10 cellular contexts compared by ENCODE assay signal in genomic region chr7:81887098-81887497, GRCh38.
DNase-seq lines count a peak whose midpoint lies in the region; ATAC-seq and TF ChIP-seq lines count a peak whose summit lies in the region.
"Had no signal": no experiment of that assay in that cellular context is flagged by ENCODE, and none has a peak within 500 bp of the region (broad histone marks: within the 10 kb centered on the region; RNA-seq: fewer than 3 reads in every experiment).

No MANE protein-coding gene starts in this region.

- H3K27ac ChIP-seq in A673 (ENCODE audit: low read depth, low read length, poor library complexity, severe bottlenecking): no peak overlapping the region
- H3K27ac ChIP-seq: esophagus muscularis mucosa had no signal

- no peaks in the 10 kb centered on the region for H3K9me3 ChIP-seq in A673 (ENCODE audit: low read depth, low read length, poor library complexity, severe bottlenecking)
- H3K9me3 ChIP-seq: esophagus muscularis mucosa had no signal

- peaks cover 24% of the 10 kb centered on the region for H3K4me1 ChIP-seq in A673 (ENCODE audit: insufficient read depth, low read length, poor library complexity, severe bottlenecking)
- H3K4me1 ChIP-seq: esophagus muscularis mucosa had no signal

- POLR2A ChIA-PET in A673 (lab: Charles Lee; ENCODE audit: low non-redundant PET): no interaction called here
- POLR2A ChIA-PET in activated CD4-positive, alpha-beta T cell treated with anti-CD3 and anti-CD28 coated beads for 36 hours (lab: Charles Lee): no interaction called here

- TF ChIP-seq CTCF in A673 (conservative IDR thresholded peaks at IDR 0.05; ENCODE audit: low read depth, low read length): no peak

- H3K9me3 Mint-ChIP-seq in activated CD4-positive, alpha-beta T cell treated with anti-CD3 and anti-CD28 coated beads for 36 hours (ENCODE audit: low read depth): peaks cover 3% of the 10 kb centered on the region
- H3K9me3 Mint-ChIP-seq: activated T-helper 2 cell treated with anti-CD3 and anti-CD28 coated beads, Interferon-gamma antibody, Interleukin-2, Interleukin-4, amounts not matched to agents 10 μg/mL and 5 μg/mL and 100 μg/mL, durations not matched to agents 14 hours and 24 hours and 36 hours had no signal

- no peaks in the 10 kb centered on the region for H3K36me3 Mint-ChIP-seq in activated CD4-positive, alpha-beta T cell treated with anti-CD3 and anti-CD28 coated beads for 36 hours (ENCODE audit: low read depth)

- ATAC-seq in GM19035 (IDR thresholded peaks at IDR 0.05; ENCODE audit: unreplicated experiment) (peak; percentile 56), HG03457 (IDR thresholded peaks at IDR 0.05; ENCODE audit: unreplicated experiment) (peak; percentile 75)
- no peak for ATAC-seq in activated CD4-positive, alpha-beta T cell treated with anti-CD3 and anti-CD28 coated beads for 36 hours
- ATAC-seq in activated CD4-positive, CD25-positive, alpha-beta regulatory T cell treated with anti-CD3 and anti-CD28 coated beads, Interleukin-2, amount 50 U/mL, for 24 hours: no peak

- no peaks in the 10 kb centered on the region for H3K36me3 ChIP-seq in A673 (ENCODE audit: insufficient read depth, low read length, poor library complexity, severe bottlenecking)
- H3K36me3 ChIP-seq: esophagus muscularis mucosa had no signal

- H3K4me3 Mint-ChIP-seq in activated CD4-positive, alpha-beta T cell treated with anti-CD3 and anti-CD28 coated beads for 36 hours: no peak overlapping the region

- no peaks in the 10 kb centered on the region for H3K4me1 Mint-ChIP-seq in activated CD4-positive, alpha-beta T cell treated with anti-CD3 and anti-CD28 coated beads for 36 hours

- H3K4me3 ChIP-seq in A673 (ENCODE audit: low read depth, low read length, poor library complexity, severe bottlenecking): no peak overlapping the region
- H3K4me3 ChIP-seq: esophagus muscularis mucosa had no signal

- no peaks in the 10 kb centered on the region for H3K27me3 Mint-ChIP-seq in activated CD4-positive, alpha-beta T cell treated with anti-CD3 and anti-CD28 coated beads for 36 hours

- CTCF ChIA-PET in A673 (lab: Charles Lee): no interaction called here
- CTCF ChIA-PET in activated CD4-positive, alpha-beta T cell treated with anti-CD3 and anti-CD28 coated beads for 36 hours (lab: Charles Lee): no interaction called here

- no peak overlapping the region for H3K27ac Mint-ChIP-seq in activated CD4-positive, alpha-beta T cell treated with anti-CD3 and anti-CD28 coated beads for 36 hours
- H3K27ac Mint-ChIP-seq: activated T-helper 2 cell treated with anti-CD3 and anti-CD28 coated beads, Interferon-gamma antibody, Interleukin-2, Interleukin-4, amounts not matched to agents 10 μg/mL and 5 μg/mL and 100 μg/mL, durations not matched to agents 14 hours and 24 hours and 36 hours had no signal

- no peaks in the 10 kb centered on the region for H3K27me3 ChIP-seq in A673 (replicated peaks; ENCODE audit: insufficient read depth, low read depth, low read length, poor library complexity)
- H3K27me3 ChIP-seq: esophagus muscularis mucosa had no signal

- DNase-seq in A673 (ENCODE audit: low spot score): peak; percentile 60
- peak; percentile 10 for DNase-seq in NCI-H2171 (lab: John Stamatoyannopoulos, UW)
- no peak for DNase-seq in GM19240 (ENCODE audit: insufficient read length, low spot score)
- no peak for DNase-seq in cortex of kidney (lab: John Stamatoyannopoulos, UW)
- DNase-seq in activated CD4-positive, alpha-beta T cell treated with anti-CD3 and anti-CD28 coated beads for 36 hours: no peak

- intact Hi-C loops in A673 (cut with micrococcal nuclease; ENCODE audit: unreplicated experiment): no loop called here
- intact Hi-C loops in activated CD4-positive, alpha-beta T cell treated with anti-CD3 and anti-CD28 coated beads for 36 hours (cut with DNase I, micrococcal nuclease): no loop called here

- BruUV-seq in A673 (replicated peaks; lab: Mats Ljungman, UMichigan): no TSS peak

Comparison
In these comparisons a context has a peak if more than half of its experiments do, and no peak if none do; other contexts are left out.
1. DNase-seq: peak in A673 (single experiment) and NCI-H2171 (single experiment); none in GM19240 (single experiment), cortex of kidney (single experiment) and activated CD4-positive, alpha-beta T cell treated with anti-CD3 and anti-CD28 coated beads for 36 hours (single experiment).
2. ATAC-seq: peak in GM19035 (single experiment) and HG03457 (single experiment); none in activated CD4-positive, alpha-beta T cell treated with anti-CD3 and anti-CD28 coated beads for 36 hours (single experiment) and activated CD4-positive, CD25-positive, alpha-beta regulatory T cell treated with anti-CD3 and anti-CD28 coated beads, Interleukin-2, amount 50 U/mL, for 24 hours (0 of 2).